ENCODE assay signal across 1 cellular context in the genomic region with DNA sequence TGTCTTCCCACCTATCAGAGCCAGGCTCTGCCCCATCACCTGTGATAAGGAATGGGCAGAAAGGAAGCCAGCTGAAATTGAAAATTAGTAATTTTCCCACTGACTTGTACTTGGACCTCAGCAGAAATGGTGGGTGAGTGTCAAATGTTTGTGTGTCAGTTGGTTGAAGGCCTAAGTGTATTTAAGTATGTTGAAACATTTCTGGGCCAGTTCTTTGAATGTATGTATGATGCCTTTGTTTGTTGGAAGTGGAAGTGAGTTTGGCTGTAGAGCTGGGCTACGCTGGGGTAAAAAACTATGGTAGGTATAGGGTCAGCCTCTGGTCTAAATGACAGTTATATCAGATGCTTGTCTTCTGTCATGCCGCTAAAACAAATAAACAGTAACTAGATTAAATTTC.
TF ChIP-seq lines count a peak whose summit lies in the region.

No MANE protein-coding gene starts in this region.

TF ChIP-seq in GM23338, 12 proteins besides CTCF, POLR2A, EP300 and RAD21:
- TF ChIP-seq, protein P1, sequence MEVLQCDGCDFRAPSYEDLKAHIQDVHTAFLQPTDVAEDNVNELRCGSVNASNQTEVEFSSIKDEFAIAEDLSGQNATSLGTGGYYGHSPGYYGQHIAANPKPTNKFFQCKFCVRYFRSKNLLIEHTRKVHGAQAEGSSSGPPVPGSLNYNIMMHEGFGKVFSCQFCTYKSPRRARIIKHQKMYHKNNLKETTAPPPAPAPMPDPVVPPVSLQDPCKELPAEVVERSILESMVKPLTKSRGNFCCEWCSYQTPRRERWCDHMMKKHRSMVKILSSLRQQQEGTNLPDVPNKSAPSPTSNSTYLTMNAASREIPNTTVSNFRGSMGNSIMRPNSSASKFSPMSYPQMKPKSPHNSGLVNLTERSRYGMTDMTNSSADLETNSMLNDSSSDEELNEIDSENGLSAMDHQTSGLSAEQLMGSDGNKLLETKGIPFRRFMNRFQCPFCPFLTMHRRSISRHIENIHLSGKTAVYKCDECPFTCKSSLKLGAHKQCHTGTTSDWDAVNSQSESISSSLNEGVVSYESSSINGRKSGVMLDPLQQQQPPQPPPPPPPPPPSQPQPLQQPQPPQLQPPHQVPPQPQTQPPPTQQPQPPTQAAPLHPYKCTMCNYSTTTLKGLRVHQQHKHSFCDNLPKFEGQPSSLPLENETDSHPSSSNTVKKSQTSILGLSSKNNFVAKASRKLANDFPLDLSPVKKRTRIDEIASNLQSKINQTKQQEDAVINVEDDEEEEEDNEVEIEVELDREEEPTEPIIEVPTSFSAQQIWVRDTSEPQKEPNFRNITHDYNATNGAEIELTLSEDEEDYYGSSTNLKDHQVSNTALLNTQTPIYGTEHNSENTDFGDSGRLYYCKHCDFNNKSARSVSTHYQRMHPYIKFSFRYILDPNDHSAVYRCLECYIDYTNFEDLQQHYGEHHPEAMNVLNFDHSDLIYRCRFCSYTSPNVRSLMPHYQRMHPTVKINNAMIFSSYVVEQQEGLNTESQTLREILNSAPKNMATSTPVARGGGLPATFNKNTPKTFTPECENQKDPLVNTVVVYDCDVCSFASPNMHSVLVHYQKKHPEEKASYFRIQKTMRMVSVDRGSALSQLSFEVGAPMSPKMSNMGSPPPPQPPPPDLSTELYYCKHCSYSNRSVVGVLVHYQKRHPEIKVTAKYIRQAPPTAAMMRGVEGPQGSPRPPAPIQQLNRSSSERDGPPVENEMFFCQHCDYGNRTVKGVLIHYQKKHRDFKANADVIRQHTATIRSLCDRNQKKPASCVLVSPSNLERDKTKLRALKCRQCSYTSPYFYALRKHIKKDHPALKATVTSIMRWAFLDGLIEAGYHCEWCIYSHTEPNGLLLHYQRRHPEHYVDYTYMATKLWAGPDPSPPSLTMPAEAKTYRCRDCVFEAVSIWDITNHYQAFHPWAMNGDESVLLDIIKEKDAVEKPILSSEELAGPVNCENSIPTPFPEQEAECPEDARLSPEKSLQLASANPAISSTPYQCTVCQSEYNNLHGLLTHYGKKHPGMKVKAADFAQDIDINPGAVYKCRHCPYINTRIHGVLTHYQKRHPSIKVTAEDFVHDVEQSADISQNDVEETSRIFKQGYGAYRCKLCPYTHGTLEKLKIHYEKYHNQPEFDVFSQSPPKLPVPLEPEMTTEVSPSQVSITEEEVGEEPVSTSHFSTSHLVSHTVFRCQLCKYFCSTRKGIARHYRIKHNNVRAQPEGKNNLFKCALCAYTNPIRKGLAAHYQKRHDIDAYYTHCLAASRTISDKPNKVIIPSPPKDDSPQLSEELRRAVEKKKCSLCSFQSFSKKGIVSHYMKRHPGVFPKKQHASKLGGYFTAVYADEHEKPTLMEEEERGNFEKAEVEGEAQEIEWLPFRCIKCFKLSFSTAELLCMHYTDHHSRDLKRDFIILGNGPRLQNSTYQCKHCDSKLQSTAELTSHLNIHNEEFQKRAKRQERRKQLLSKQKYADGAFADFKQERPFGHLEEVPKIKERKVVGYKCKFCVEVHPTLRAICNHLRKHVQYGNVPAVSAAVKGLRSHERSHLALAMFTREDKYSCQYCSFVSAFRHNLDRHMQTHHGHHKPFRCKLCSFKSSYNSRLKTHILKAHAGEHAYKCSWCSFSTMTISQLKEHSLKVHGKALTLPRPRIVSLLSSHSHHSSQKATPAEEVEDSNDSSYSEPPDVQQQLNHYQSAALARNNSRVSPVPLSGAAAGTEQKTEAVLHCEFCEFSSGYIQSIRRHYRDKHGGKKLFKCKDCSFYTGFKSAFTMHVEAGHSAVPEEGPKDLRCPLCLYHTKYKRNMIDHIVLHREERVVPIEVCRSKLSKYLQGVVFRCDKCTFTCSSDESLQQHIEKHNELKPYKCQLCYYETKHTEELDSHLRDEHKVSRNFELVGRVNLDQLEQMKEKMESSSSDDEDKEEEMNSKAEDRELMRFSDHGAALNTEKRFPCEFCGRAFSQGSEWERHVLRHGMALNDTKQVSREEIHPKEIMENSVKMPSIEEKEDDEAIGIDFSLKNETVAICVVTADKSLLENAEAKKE (CRISPR knock-in tag; IDR thresholded peaks at IDR 0.05) = no peak
- no peak for TF ChIP-seq ZNF331 (CRISPR knock-in tag; IDR thresholded peaks at IDR 0.05; ENCODE audit: low read depth)
- TF ChIP-seq NANOG (IDR thresholded peaks at IDR 0.05; ENCODE audit: borderline replicate concordance) = no peak
- TF ChIP-seq EZH2 (IDR thresholded peaks at IDR 0.05; ENCODE audit: low read depth, unreplicated experiment) = no peak
- TF ChIP-seq, protein P2, sequence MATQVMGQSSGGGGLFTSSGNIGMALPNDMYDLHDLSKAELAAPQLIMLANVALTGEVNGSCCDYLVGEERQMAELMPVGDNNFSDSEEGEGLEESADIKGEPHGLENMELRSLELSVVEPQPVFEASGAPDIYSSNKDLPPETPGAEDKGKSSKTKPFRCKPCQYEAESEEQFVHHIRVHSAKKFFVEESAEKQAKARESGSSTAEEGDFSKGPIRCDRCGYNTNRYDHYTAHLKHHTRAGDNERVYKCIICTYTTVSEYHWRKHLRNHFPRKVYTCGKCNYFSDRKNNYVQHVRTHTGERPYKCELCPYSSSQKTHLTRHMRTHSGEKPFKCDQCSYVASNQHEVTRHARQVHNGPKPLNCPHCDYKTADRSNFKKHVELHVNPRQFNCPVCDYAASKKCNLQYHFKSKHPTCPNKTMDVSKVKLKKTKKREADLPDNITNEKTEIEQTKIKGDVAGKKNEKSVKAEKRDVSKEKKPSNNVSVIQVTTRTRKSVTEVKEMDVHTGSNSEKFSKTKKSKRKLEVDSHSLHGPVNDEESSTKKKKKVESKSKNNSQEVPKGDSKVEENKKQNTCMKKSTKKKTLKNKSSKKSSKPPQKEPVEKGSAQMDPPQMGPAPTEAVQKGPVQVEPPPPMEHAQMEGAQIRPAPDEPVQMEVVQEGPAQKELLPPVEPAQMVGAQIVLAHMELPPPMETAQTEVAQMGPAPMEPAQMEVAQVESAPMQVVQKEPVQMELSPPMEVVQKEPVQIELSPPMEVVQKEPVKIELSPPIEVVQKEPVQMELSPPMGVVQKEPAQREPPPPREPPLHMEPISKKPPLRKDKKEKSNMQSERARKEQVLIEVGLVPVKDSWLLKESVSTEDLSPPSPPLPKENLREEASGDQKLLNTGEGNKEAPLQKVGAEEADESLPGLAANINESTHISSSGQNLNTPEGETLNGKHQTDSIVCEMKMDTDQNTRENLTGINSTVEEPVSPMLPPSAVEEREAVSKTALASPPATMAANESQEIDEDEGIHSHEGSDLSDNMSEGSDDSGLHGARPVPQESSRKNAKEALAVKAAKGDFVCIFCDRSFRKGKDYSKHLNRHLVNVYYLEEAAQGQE (IDR thresholded peaks at IDR 0.05; ENCODE audit: unreplicated experiment) = no peak
- TF ChIP-seq, protein P3, sequence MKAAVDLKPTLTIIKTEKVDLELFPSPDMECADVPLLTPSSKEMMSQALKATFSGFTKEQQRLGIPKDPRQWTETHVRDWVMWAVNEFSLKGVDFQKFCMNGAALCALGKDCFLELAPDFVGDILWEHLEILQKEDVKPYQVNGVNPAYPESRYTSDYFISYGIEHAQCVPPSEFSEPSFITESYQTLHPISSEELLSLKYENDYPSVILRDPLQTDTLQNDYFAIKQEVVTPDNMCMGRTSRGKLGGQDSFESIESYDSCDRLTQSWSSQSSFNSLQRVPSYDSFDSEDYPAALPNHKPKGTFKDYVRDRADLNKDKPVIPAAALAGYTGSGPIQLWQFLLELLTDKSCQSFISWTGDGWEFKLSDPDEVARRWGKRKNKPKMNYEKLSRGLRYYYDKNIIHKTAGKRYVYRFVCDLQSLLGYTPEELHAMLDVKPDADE (IDR thresholded peaks at IDR 0.05) = no peak
- TF ChIP-seq POLR2AphosphoS5 (IDR thresholded peaks at IDR 0.05; ENCODE audit: low read depth) = no peak
- TF ChIP-seq CREB1 (CRISPR knock-in tag; IDR thresholded peaks at IDR 0.05; ENCODE audit: low read depth) = no peak
- TF ChIP-seq STAT1 (IDR thresholded peaks at IDR 0.05; ENCODE audit: unreplicated experiment) = no peak
- TF ChIP-seq EZH2phosphoT487 (IDR thresholded peaks at IDR 0.05; ENCODE audit: unreplicated experiment) = no peak
- no peak for TF ChIP-seq JUNB (IDR thresholded peaks at IDR 0.05; ENCODE audit: unreplicated experiment)
- no peak for TF ChIP-seq ZNF114 (CRISPR knock-in tag; IDR thresholded peaks at IDR 0.05)
TF ChIP-seq in GM23338: peak in this region for 0.
